8 cellular contexts compared by ENCODE assay signal in genomic region chr15:39171944-39172368, GRCh38.
DNase-seq lines count a peak whose midpoint lies in the region; ATAC-seq and TF ChIP-seq lines count a peak whose summit lies in the region.
"Had no signal": no experiment of that assay in that cellular context is flagged by ENCODE, and none has a peak within 500 bp of the region (broad histone marks: within the 10 kb centered on the region; RNA-seq: fewer than 3 reads in every experiment).

No MANE protein-coding gene starts in this region.

- no peak overlapping the region for H3K4me3 ChIP-seq in epithelial cell of proximal tubule (ENCODE audit: low read depth, low read length)
- no peak overlapping the region for H3K4me3 ChIP-seq in muscle layer of duodenum (ENCODE audit: low read depth in 1 of 2, low read length in 2 of 2)

- no peaks in the 10 kb centered on the region for H3K9me3 ChIP-seq in muscle layer of duodenum (ENCODE audit: control insufficient read depth in 1 of 2, low read length in 2 of 2)

- no peak overlapping the region for H3K27ac Mint-ChIP-seq in type B pancreatic cell
- H3K27ac Mint-ChIP-seq: activated naive CD4-positive, alpha-beta T cell treated with anti-CD3 and anti-CD28 coated beads, Interleukin-2, amount 50 U/mL, for 24 hours had no signal

- H3K27ac ChIP-seq in muscle layer of duodenum (ENCODE audit: low read length), result peak overlapping the region; percentile 82

- H3K27me3 Mint-ChIP-seq in type B pancreatic cell, result no peaks in the 10 kb centered on the region

- no peaks in the 10 kb centered on the region for H3K36me3 Mint-ChIP-seq in type B pancreatic cell
- H3K36me3 Mint-ChIP-seq: activated naive CD4-positive, alpha-beta T cell treated with anti-CD3 and anti-CD28 coated beads, Interleukin-2, amount 50 U/mL, for 24 hours had no signal

- H3K4me1 Mint-ChIP-seq in type B pancreatic cell (ENCODE audit: unreplicated experiment), result peaks cover 13% of the 10 kb centered on the region
- H3K4me1 Mint-ChIP-seq: activated naive CD4-positive, alpha-beta T cell treated with anti-CD3 and anti-CD28 coated beads, Interleukin-2, amount 50 U/mL, for 24 hours had no signal

- DNase-seq in GM04504 (ENCODE audit: low read depth), result peak; percentile 91
- DNase-seq in NCI-H1105 treated with DMSO at 0.1 percent for 48 hours (lab: John Stamatoyannopoulos, UW), result peak; percentile 81
- DNase-seq in epithelial cell of proximal tubule (ENCODE audit: low read depth), result peak; percentile 91
- DNase-seq in type B pancreatic cell (ENCODE audit: extremely low spot score, unreplicated experiment), result no peak

- no peak overlapping the region for H3K4me3 Mint-ChIP-seq in type B pancreatic cell
- H3K4me3 Mint-ChIP-seq: activated naive CD4-positive, alpha-beta T cell treated with anti-CD3 and anti-CD28 coated beads, Interleukin-2, amount 50 U/mL, for 24 hours had no signal

- H3K27me3 ChIP-seq in muscle layer of duodenum (ENCODE audit: low read depth, low read length), result no peaks in the 10 kb centered on the region

- ATAC-seq in SK-N-SH treated with all-trans-retinoic acid at 6 μM for 48 hours (peak; percentile 100), GM21367 (IDR thresholded peaks at IDR 0.05; ENCODE audit: unreplicated experiment) (no peak)

- no peaks in the 10 kb centered on the region for H3K36me3 ChIP-seq in muscle layer of duodenum (ENCODE audit: control insufficient read depth in 1 of 2, insufficient read depth in 2 of 2, low read length in 2 of 2)

- no peaks in the 10 kb centered on the region for H3K9me3 Mint-ChIP-seq in type B pancreatic cell
- H3K9me3 Mint-ChIP-seq: activated naive CD4-positive, alpha-beta T cell treated with anti-CD3 and anti-CD28 coated beads, Interleukin-2, amount 50 U/mL, for 24 hours had no signal

- H3K4me1 ChIP-seq in muscle layer of duodenum (ENCODE audit: control insufficient read depth in 1 of 2, insufficient read depth in 2 of 2, low read length in 2 of 2), result peaks cover 6 to 7% of the 10 kb centered on the region in 2 donors

- TF ChIP-seq CTCF in epithelial cell of proximal tubule (conservative IDR thresholded peaks at IDR 0.05; ENCODE audit: low read depth, low read length) (peak; percentile 70), type B pancreatic cell (conservative IDR thresholded peaks at IDR 0.05) (peak; percentile 63)

TF ChIP-seq in SK-N-SH treated with all-trans-retinoic acid at 6 μM for 48 hours, 23 proteins besides CTCF, POLR2A, EP300 and RAD21:
- no peak for TF ChIP-seq SNAI2 (CRISPR knock-in tag; IDR thresholded peaks at IDR 0.05)
- TF ChIP-seq ZNF70 (CRISPR knock-in tag; IDR thresholded peaks at IDR 0.05), result no peak
- no peak for TF ChIP-seq ZC3H10 (CRISPR knock-in tag; IDR thresholded peaks at IDR 0.05)
- TF ChIP-seq ZFP3 (CRISPR knock-in tag; IDR thresholded peaks at IDR 0.05), result no peak
- TF ChIP-seq TSHZ2 (CRISPR knock-in tag; IDR thresholded peaks at IDR 0.05), result no peak
